In the genomic region with DNA sequence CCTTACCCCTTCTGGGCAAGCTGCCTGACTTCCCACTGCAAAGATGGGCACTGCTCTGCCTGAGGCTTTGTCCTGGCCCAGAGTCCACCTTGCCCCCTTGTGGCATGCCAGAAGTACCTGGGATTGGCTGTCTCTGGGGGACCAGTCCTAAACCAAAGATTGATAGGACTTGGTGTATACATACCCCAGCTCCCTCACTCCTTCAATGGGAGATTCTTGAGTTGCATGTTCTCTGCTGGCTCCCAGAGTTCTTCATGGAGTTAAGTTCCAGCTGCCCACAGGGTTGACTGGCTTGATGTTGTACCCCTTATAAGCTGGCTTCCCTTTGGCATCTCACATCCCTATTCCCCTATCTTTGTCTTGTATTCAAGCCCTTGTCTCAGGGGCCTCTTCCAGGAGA, we compare ENCODE assay signal across 28 cellular contexts.
"Had no signal": no experiment of that assay in that cellular context is flagged by ENCODE, and none has a peak within 500 bp of the region (broad histone marks: within the 10 kb centered on the region; RNA-seq: fewer than 3 reads in every experiment).

No MANE protein-coding gene starts in this region.

- ATAC-seq: stimulated activated effector memory CD8-positive, alpha-beta T cell treated with anti-CD3 and anti-CD28 coated beads, Interleukin-12 subunit alpha, Interleukin-12 subunit beta, amount 100 ng/mL, for 72 hours; stimulated activated memory B cell treated with anti-CD40 and anti-IgM and Interleukin-4, amounts not matched to agents 10 μg/mL and 1 μg/mL and 100 μg/mL, for 72 hours; stimulated activated naive B cell treated with anti-CD40 and anti-IgM and Interleukin-4, amounts not matched to agents 10 μg/mL and 1 μg/mL and 100 μg/mL, for 72 hours; stimulated activated naive CD8-positive, alpha-beta T cell treated with anti-CD3 and anti-CD28 coated beads, Interleukin-15, amount 100 ng/mL, for 72 hours; stimulated activated naive CD8-positive, alpha-beta T cell treated with anti-CD3 and anti-CD28 coated beads, Interleukin-15, Interleukin-2, amounts not matched to agents 100 U/mL and 50 U/mL, for 24 hours; upper lobe of right lung had no signal

- H3K27ac Mint-ChIP-seq: stimulated activated memory B cell treated with anti-CD40 and anti-IgM and Interleukin-4, amounts not matched to agents 10 μg/mL and 1 μg/mL and 100 μg/mL, for 72 hours; stimulated activated naive B cell treated with anti-CD40 and anti-IgM and Interleukin-4, amounts not matched to agents 10 μg/mL and 1 μg/mL and 100 μg/mL, for 72 hours; stimulated activated naive CD8-positive, alpha-beta T cell treated with anti-CD3 and anti-CD28 coated beads, Interleukin-15, amount 100 ng/mL, for 72 hours; stimulated activated naive CD8-positive, alpha-beta T cell treated with anti-CD3 and anti-CD28 coated beads, Interleukin-15, Interleukin-2, amounts not matched to agents 100 ng/mL and 50 ng/mL, for 24 hours; type B pancreatic cell had no signal

- H3K9me3 ChIP-seq: stomach, suprapubic skin, testis, thoracic aorta, thyroid gland, tibial artery, tibial nerve, transverse colon, upper lobe of left lung, upper lobe of right lung, uterus, vagina had no signal

- H3K4me1 Mint-ChIP-seq: stimulated activated effector memory CD8-positive, alpha-beta T cell treated with anti-CD3 and anti-CD28 coated beads, Interleukin-12 subunit alpha, Interleukin-12 subunit beta, amount 100 ng/mL, for 72 hours; stimulated activated memory B cell treated with anti-CD40 and anti-IgM and Interleukin-4, amounts not matched to agents 10 μg/mL and 1 μg/mL and 100 μg/mL, for 72 hours; stimulated activated naive CD8-positive, alpha-beta T cell treated with anti-CD3 and anti-CD28 coated beads, Interleukin-15, amount 100 ng/mL, for 72 hours had no signal

- H3K9me3 Mint-ChIP-seq: stimulated activated effector memory CD8-positive, alpha-beta T cell treated with anti-CD3 and anti-CD28 coated beads, Interleukin-12 subunit alpha, Interleukin-12 subunit beta, amount 100 ng/mL, for 72 hours; stimulated activated naive CD8-positive, alpha-beta T cell treated with anti-CD3 and anti-CD28 coated beads, Interleukin-15, amount 100 ng/mL, for 72 hours; stimulated activated naive CD8-positive, alpha-beta T cell treated with anti-CD3 and anti-CD28 coated beads, Interleukin-15, Interleukin-2, amounts not matched to agents 100 ng/mL and 50 ng/mL, for 24 hours; type B pancreatic cell had no signal

- H3K4me3 ChIP-seq: stomach, suprapubic skin, testis, thoracic aorta, thyroid gland, tibial artery, tibial nerve, transverse colon, upper lobe of left lung, upper lobe of right lung, uterus, vagina had no signal

- H3K36me3 ChIP-seq: stomach, suprapubic skin, thoracic aorta, thyroid gland, tibial artery, tibial nerve, transverse colon, upper lobe of left lung, upper lobe of right lung, uterus, vagina had no signal

- DNase-seq: stimulated activated CD4-positive, alpha-beta T cell treated with anti-CD3 and anti-CD28 coated beads, Interleukin-2, amount 100 ng/mL, for 48 hours; stimulated activated CD4-positive, alpha-beta T cell treated with anti-CD3 and anti-CD28 coated beads, Interleukin-4, amount 100 ng/mL, for 1 hour; stimulated activated CD4-positive, alpha-beta T cell treated with anti-CD3 and anti-CD28 coated beads, Interleukin-4, amount 100 ng/mL, for 24 hours; stimulated activated CD4-positive, alpha-beta T cell treated with anti-CD3 and anti-CD28 coated beads, Interleukin-4, amount 100 ng/mL, for 4 hours; stimulated activated CD8-positive, alpha-beta memory T cell treated with anti-CD3 and anti-CD28 coated beads, Interleukin-4, amount 100 ng/mL, for 48 hours; stimulated activated naive B cell treated with anti-CD40 and anti-IgM and Interleukin-4, amounts not matched to agents 10 μg/mL and 1 μg/mL and 100 μg/mL, for 72 hours; stimulated activated naive CD4-positive, alpha-beta T cell; stimulated activated naive CD4-positive, alpha-beta T cell treated with Interleukin-2 at 50 U/mL for 16 hours; stimulated activated naive CD8-positive, alpha-beta T cell treated with anti-CD3 and anti-CD28 coated beads, Interleukin-15, amount 100 ng/mL, for 72 hours; stimulated activated naive CD8-positive, alpha-beta T cell treated with anti-CD3 and anti-CD28 coated beads, Interleukin-15, Interleukin-2, amounts not matched to agents 100 U/mL and 50 U/mL, for 24 hours; stomach; substantia nigra; testis; thyroid gland; tibial artery; transverse colon; trophoblast cell; upper lobe of left lung; upper lobe of right lung; uterus had no signal

- H3K36me3 Mint-ChIP-seq: stimulated activated effector memory CD8-positive, alpha-beta T cell treated with anti-CD3 and anti-CD28 coated beads, Interleukin-12 subunit alpha, Interleukin-12 subunit beta, amount 100 ng/mL, for 72 hours; stimulated activated memory B cell treated with anti-CD40 and anti-IgM and Interleukin-4, amounts not matched to agents 10 μg/mL and 1 μg/mL and 100 μg/mL, for 72 hours; stimulated activated naive B cell treated with anti-CD40 and anti-IgM and Interleukin-4, amounts not matched to agents 10 μg/mL and 1 μg/mL and 100 μg/mL, for 72 hours; type B pancreatic cell had no signal

- H3K4me1 ChIP-seq: stomach, suprapubic skin, thyroid gland, tibial artery, tibial nerve, transverse colon, upper lobe of left lung, upper lobe of right lung, uterus, vagina had no signal

- H3K27ac ChIP-seq: stomach, suprapubic skin, testis, thoracic aorta, thyroid gland, tibial artery, tibial nerve, transverse colon, upper lobe of left lung, upper lobe of right lung, uterus, vagina had no signal

- H3K27me3 ChIP-seq: testis, thyroid gland, tibial nerve, upper lobe of left lung, uterus, vagina had no signal

- H3K4me3 Mint-ChIP-seq: stimulated activated effector memory CD8-positive, alpha-beta T cell treated with anti-CD3 and anti-CD28 coated beads, Interleukin-12 subunit alpha, Interleukin-12 subunit beta, amount 100 ng/mL, for 72 hours; stimulated activated memory B cell treated with anti-CD40 and anti-IgM and Interleukin-4, amounts not matched to agents 10 μg/mL and 1 μg/mL and 100 μg/mL, for 72 hours; stimulated activated naive B cell treated with anti-CD40 and anti-IgM and Interleukin-4, amounts not matched to agents 10 μg/mL and 1 μg/mL and 100 μg/mL, for 72 hours; stimulated activated naive CD8-positive, alpha-beta T cell treated with anti-CD3 and anti-CD28 coated beads, Interleukin-15, amount 100 ng/mL, for 72 hours; stimulated activated naive CD8-positive, alpha-beta T cell treated with anti-CD3 and anti-CD28 coated beads, Interleukin-15, Interleukin-2, amounts not matched to agents 100 ng/mL and 50 ng/mL, for 24 hours; type B pancreatic cell had no signal
